8 cellular contexts compared by ENCODE assay signal in the genomic region with DNA sequence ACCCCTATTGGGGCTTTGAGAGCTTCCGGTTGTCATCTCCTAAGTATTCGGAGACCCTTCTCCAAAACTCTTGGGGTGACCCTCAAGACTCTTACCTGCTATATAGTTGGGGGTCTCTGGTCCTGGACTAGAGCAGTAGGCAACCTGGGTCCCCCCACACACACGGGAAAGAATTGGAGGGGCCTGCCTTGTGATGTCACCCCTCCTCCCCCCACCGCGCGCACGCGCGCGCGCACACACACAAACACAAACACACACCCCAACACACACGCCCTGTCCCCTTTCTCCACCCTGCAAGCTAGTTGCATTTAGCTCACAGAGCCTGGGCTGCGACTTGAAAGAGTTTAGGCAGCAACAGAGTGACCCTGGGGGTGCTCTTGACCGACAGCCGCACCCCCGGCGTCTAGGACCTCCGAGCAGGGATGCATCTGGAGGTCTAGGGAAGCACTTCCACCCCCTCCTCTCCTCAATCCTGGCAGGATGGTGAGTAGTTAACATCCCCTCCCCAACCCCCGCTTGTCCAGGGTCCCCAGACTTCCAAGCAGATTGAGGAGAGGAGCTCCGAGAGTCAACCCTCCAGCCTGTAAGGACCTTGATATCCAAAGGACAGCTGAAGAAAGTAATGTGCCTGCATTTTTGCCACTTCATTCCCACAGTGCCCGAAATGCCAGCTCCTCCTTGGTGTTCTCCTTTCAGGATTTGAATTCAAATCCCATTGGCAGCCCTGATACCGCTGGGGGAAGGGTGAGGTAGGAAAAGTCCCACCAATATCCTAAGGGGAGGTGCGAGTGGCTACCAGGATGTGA. TPM values are rescaled to one million over a fixed set of nuclear protein-coding genes. Genes with fewer than 3 reads are reported as not detected.
DNase-seq lines count a peak whose midpoint lies in the region; ATAC-seq and TF ChIP-seq lines count a peak whose summit lies in the region.

No MANE protein-coding gene starts in this region.

- H3K4me1 Mint-ChIP-seq in HFFc6 (ENCODE audit: low read depth): peaks cover 39% of the 10 kb centered on the region

- no peaks in the 10 kb centered on the region for H3K9me3 ChIP-seq in SJSA1 (replicated peaks)
- H3K9me3 ChIP-seq in trophoblast cell (ENCODE audit: insufficient read depth, low read depth, low read length): no peaks in the 10 kb centered on the region

- H2AFZ ChIP-seq in trophoblast cell (ENCODE audit: insufficient read depth, low read length, poor library complexity): peak overlapping the region; percentile 59

- H3K79me1 ChIP-seq in trophoblast cell (ENCODE audit: low read length): peaks cover 15% of the 10 kb centered on the region

- H2BK120ac ChIP-seq in trophoblast cell (ENCODE audit: insufficient read depth, low read length, poor library complexity): peak overlapping the region; percentile 41

- no peaks in the 10 kb centered on the region for H3K27me3 ChIP-seq in SJSA1 (replicated peaks)
- no peaks in the 10 kb centered on the region for H3K27me3 ChIP-seq in trophoblast cell (ENCODE audit: insufficient read depth, low read length)

- H4K12ac ChIP-seq in trophoblast cell (ENCODE audit: low read depth, low read length): peak overlapping the region; percentile 34

- peak overlapping the region; percentile 54 for H3K4me3 ChIP-seq in SJSA1
- H3K4me3 ChIP-seq in trophoblast cell (ENCODE audit: low read depth, low read length): peak overlapping the region; percentile 77

- peak overlapping the region; percentile 88 for H3K27ac Mint-ChIP-seq in HFFc6

- peak overlapping the region; percentile 80 for H4K8ac ChIP-seq in trophoblast cell (ENCODE audit: low read depth, low read length)

- no peak overlapping the region for H3K23ac ChIP-seq in trophoblast cell (ENCODE audit: low read length)

- peaks cover 19% of the 10 kb centered on the region for H3K36me3 Mint-ChIP-seq in HFFc6 (ENCODE audit: low read depth)

- ATAC-seq in left cardiac atrium (peak; percentile 58), HG02678 (IDR thresholded peaks at IDR 0.05; ENCODE audit: unreplicated experiment) (no peak), GM18907 (IDR thresholded peaks at IDR 0.05; ENCODE audit: unreplicated experiment) (no peak)

- peak overlapping the region; percentile 81 for H3K9ac ChIP-seq in trophoblast cell (ENCODE audit: low read length)

- H3K4me1 ChIP-seq in SJSA1 (replicated peaks) (peaks cover 20% of the 10 kb centered on the region), trophoblast cell (ENCODE audit: control insufficient read depth in 1 of 2, insufficient read depth in 2 of 2, low read length in 2 of 2) (peaks cover 15 to 19% of the 10 kb centered on the region in 2 experiments)

- peak overlapping the region; percentile 25 for H3K4ac ChIP-seq in trophoblast cell (ENCODE audit: low read depth, low read length)

- peak overlapping the region; percentile 82 for H3K14ac ChIP-seq in trophoblast cell (ENCODE audit: low read length)

- H3K27me3 Mint-ChIP-seq in HFFc6 (ENCODE audit: insufficient read depth): peaks cover 5% of the 10 kb centered on the region

- H3K27ac ChIP-seq in SJSA1 (peak overlapping the region; percentile 64), trophoblast cell (ENCODE audit: low read depth, low read length) (peak overlapping the region; percentile 58)

- peak overlapping the region; percentile 95 for H3K4me3 Mint-ChIP-seq in HFFc6

- no CpG with 5 or more reads among the region's 23 CpGs for WGBS in trophoblast cell (ENCODE audit: extremely low coverage, insufficient coverage, insufficient read length)

- no peak overlapping the region for H2BK12ac ChIP-seq in trophoblast cell (ENCODE audit: low read length)

- peaks cover 9% of the 10 kb centered on the region for H3K79me2 ChIP-seq in trophoblast cell (ENCODE audit: control insufficient read depth, insufficient read depth, low read length, poor library complexity)

- H3K9me3 Mint-ChIP-seq in HFFc6: no peaks in the 10 kb centered on the region

- H4K91ac ChIP-seq in trophoblast cell (ENCODE audit: low read depth, low read length): peak overlapping the region; percentile 80

- peak overlapping the region; percentile 49 for H2AK5ac ChIP-seq in trophoblast cell (ENCODE audit: low read length)

- no peak for TF ChIP-seq CTCF in HFFc6 (IDR thresholded peaks at IDR 0.05)

- H3K4me2 ChIP-seq in trophoblast cell (ENCODE audit: low read length): peak overlapping the region; percentile 88

- peak overlapping the region; percentile 49 for H2BK5ac ChIP-seq in trophoblast cell (ENCODE audit: low read depth, low read length, poor library complexity)

- DNase-seq in Ammon's horn (ENCODE audit: low spot score) (peak; percentile 84), HFFc6 (peak; percentile 33), SJSA1 (ENCODE audit: low read depth in 1 of 2, low spot score in 2 of 2) (peak; percentile 62 to 72), amygdala (lab: John Stamatoyannopoulos, UW) (peak; percentile 40 to 91 (median 74)), left cardiac atrium (peak; percentile 81), trophoblast cell (no peak)

- peaks cover 18% of the 10 kb centered on the region for H3K36me3 ChIP-seq in SJSA1
- peaks cover 8 to 9% of the 10 kb centered on the region in 2 experiments for H3K36me3 ChIP-seq in trophoblast cell (ENCODE audit: control insufficient read depth in 1 of 2, insufficient read depth in 2 of 2, low read length in 2 of 2)

- intact Hi-C loops in left cardiac atrium (cut with DNase I): loop anchor here in 1 of 2 donors (2.0 to 5.0 kb wide), 2 partner anchors 16 to 96 kb away; a partner anchor contains a TSS

- peak overlapping the region; percentile 7 for H3K18ac ChIP-seq in trophoblast cell (ENCODE audit: low read length)

RNA-seq across cellular contexts. Expression of a gene that starts 1.4 kb away (rescaled TPM):
- total RNA-seq in HFFc6 (2021; fragmentation: NEBNext Ultra II Directional; extraction: Animal tissue kit (Norgen Biotek cat#: 25700)): 10 to 100 TPM; 31.7 to 33.5 (median 32.5) TPM
- total RNA-seq in SJSA1 (2014; rRNA removed; shearing (Covaris generic)): 41.6 and 58.1 TPM in 2 replicates
- 10 to 100 TPM; 20.3 to 21.3 TPM for total RNA-seq in left cardiac atrium
- 18.9 and 19.5 TPM in 2 replicates for polyA plus RNA-seq in trophoblast cell (2013)

RNA-seq across cellular contexts. Expression of a gene that starts 11.9 kb away (rescaled TPM):
- 10 to 100 TPM; 13.7 to 24.7 (median 21.4) TPM for total RNA-seq in HFFc6 (2021; fragmentation: NEBNext Ultra II Directional; extraction: Animal tissue kit (Norgen Biotek cat#: 25700))
- 9.8 and 14.5 TPM in 2 replicates for total RNA-seq in SJSA1 (2014; rRNA removed; shearing (Covaris generic))
- total RNA-seq in left cardiac atrium: 10 to 100 TPM; 11.1 to 23.3 TPM
- polyA plus RNA-seq in trophoblast cell (2013): 5.1 and 5.4 TPM in 2 replicates

RNA-seq across cellular contexts. Expression of a gene that starts 13.0 kb away (rescaled TPM):
- total RNA-seq in HFFc6 (2021; fragmentation: NEBNext Ultra II Directional; extraction: Animal tissue kit (Norgen Biotek cat#: 25700)): 100 to 1,000 TPM in 1 of 6 experiments, 10 to 100 TPM in 5; 79.9 to 100 (median 90.1) TPM
- 15.4 and 15.7 TPM in 2 replicates for total RNA-seq in SJSA1 (2014; rRNA removed; shearing (Covaris generic))
- total RNA-seq in left cardiac atrium: 10 to 100 TPM; 21.4 to 24.0 TPM
- polyA plus RNA-seq in trophoblast cell (2013): 105 and 118 TPM in 2 replicates

RNA-seq across cellular contexts. Expression of a gene that starts 13.3 kb away (rescaled TPM):
- total RNA-seq in HFFc6 (2021; fragmentation: NEBNext Ultra II Directional; extraction: Animal tissue kit (Norgen Biotek cat#: 25700)): 10 to 100 TPM; 68.9 to 85.5 (median 78.4) TPM
- 124 and 208 TPM in 2 replicates for total RNA-seq in SJSA1 (2014; rRNA removed; shearing (Covaris generic))
- total RNA-seq in left cardiac atrium: 10 to 100 TPM; 42.9 to 50.1 TPM
- polyA plus RNA-seq in trophoblast cell (2013): 174 and 182 TPM in 2 replicates

Comparison
In these comparisons a context has a peak if more than half of its experiments do, and no peak if none do; other contexts are left out.
1. DNase-seq: peak in Ammon's horn (single experiment), HFFc6 (single experiment), SJSA1 (2 of 2), amygdala (56 of 56) and left cardiac atrium (single experiment); none in trophoblast cell (0 of 2).
2. ATAC-seq: peak in left cardiac atrium (2 of 2); none in HG02678 (single experiment) and GM18907 (single experiment).